8 cellular contexts compared by ENCODE assay signal in genomic region chr3:154716170-154716569, GRCh38.
"Had no signal": no experiment of that assay in that cellular context is flagged by ENCODE, and none has a peak within 500 bp of the region (broad histone marks: within the 10 kb centered on the region; RNA-seq: fewer than 3 reads in every experiment).

No MANE protein-coding gene starts in this region.

- ATAC-seq: GM12878 had no signal

- DNase-seq: GDM1, GF-D8 had no signal

- FAIRE-seq: G401.6, GM12878, GM12891, GM12892, GM18507, GM19239 had no signal

- H3K4me3 ChIP-seq: GM12878 had no signal
